ENCODE assay signal across 8 cellular contexts in genomic region chr6:160930547-160931377, GRCh38.
DNase-seq lines count a peak whose midpoint lies in the region; ATAC-seq, FAIRE-seq and TF ChIP-seq lines count a peak whose summit lies in the region.

No MANE protein-coding gene starts in this region.

- H3K4me1 Mint-ChIP-seq in activated CD4-positive, alpha-beta T cell treated with anti-CD3 and anti-CD28 coated beads for 36 hours: peaks cover 2% of the 10 kb centered on the region

- no peaks in the 10 kb centered on the region for H3K36me3 Mint-ChIP-seq in activated CD4-positive, alpha-beta T cell treated with anti-CD3 and anti-CD28 coated beads for 36 hours (ENCODE audit: low read depth)

- POLR2A ChIA-PET in activated CD4-positive, alpha-beta T cell treated with anti-CD3 and anti-CD28 coated beads for 36 hours (lab: Charles Lee): interaction anchor here (1.2 kb wide), 1 partner anchor 440 kb away, joined by 3 read pairs; no protein-coding TSS in a partner anchor

- peak overlapping the region; percentile 19 for H3K27ac ChIP-seq in cingulate gyrus (ENCODE audit: low read depth, low read length)

- no peak overlapping the region for H3K27ac Mint-ChIP-seq in activated CD4-positive, alpha-beta T cell treated with anti-CD3 and anti-CD28 coated beads for 36 hours

- TF ChIP-seq POLR2A in GM12891 (IDR thresholded peaks at IDR 0.05; ENCODE audit: low read depth, low read length): no peak

- peak; percentile 86 for ATAC-seq in HG02678 (IDR thresholded peaks at IDR 0.05; ENCODE audit: unreplicated experiment)
- peak; percentile 81 for ATAC-seq in activated CD4-positive, alpha-beta T cell treated with anti-CD3 and anti-CD28 coated beads for 36 hours

- CTCF ChIA-PET in activated CD4-positive, alpha-beta T cell treated with anti-CD3 and anti-CD28 coated beads for 36 hours (lab: Charles Lee): interaction anchor here (0.6 to 8.0 kb wide), 26 partner anchors 8 to 661 kb away, joined by 3 to 200 read pairs (median 4); no protein-coding TSS in a partner anchor

- peak; percentile 67 for DNase-seq in GM12891 (ENCODE audit: insufficient read length, low spot score)
- peak; percentile 12 for DNase-seq in NCI-H1417 treated with DMSO at 0.1 percent for 48 hours (lab: John Stamatoyannopoulos, UW)
- peak; percentile 77 for DNase-seq in activated CD4-positive, alpha-beta T cell treated with anti-CD3 and anti-CD28 coated beads for 36 hours
- peak; percentile 91 for DNase-seq in left kidney (ENCODE audit: low read depth, low spot score)
- peak; percentile 23 to 39 for DNase-seq in stimulated activated CD4-positive, alpha-beta T cell treated with anti-CD3 and anti-CD28 coated beads, Interleukin-1b, Interleukin-23, amount 100 ng/mL, for 1 hour (ENCODE audit: low read depth in 2 of 2)
- DNase-seq in NK-92 (lab: John Stamatoyannopoulos, UW; ENCODE audit: unreplicated experiment): no peak

- intact Hi-C loops in activated CD4-positive, alpha-beta T cell treated with anti-CD3 and anti-CD28 coated beads for 36 hours (cut with DNase I, micrococcal nuclease): loop anchor here (1.0 to 2.0 kb wide), 4 partner anchors 62 to 444 kb away; no protein-coding TSS in a partner anchor

- peaks cover 37% of the 10 kb centered on the region for H3K27me3 Mint-ChIP-seq in activated CD4-positive, alpha-beta T cell treated with anti-CD3 and anti-CD28 coated beads for 36 hours

- peak overlapping the region; percentile 34 for H3K4me3 Mint-ChIP-seq in activated CD4-positive, alpha-beta T cell treated with anti-CD3 and anti-CD28 coated beads for 36 hours

- FAIRE-seq in GM12891 (lab: Jason Lieb, UNC): peak; percentile 96

- no peaks in the 10 kb centered on the region for H3K9me3 Mint-ChIP-seq in activated CD4-positive, alpha-beta T cell treated with anti-CD3 and anti-CD28 coated beads for 36 hours (ENCODE audit: low read depth)

TF ChIP-seq in GM12891, 5 proteins besides CTCF, POLR2A, EP300 and RAD21:
- TF ChIP-seq PAX5 (IDR thresholded peaks at IDR 0.05; ENCODE audit: insufficient read depth, low read length, severe bottlenecking): no peak
- no peak for TF ChIP-seq POU2F2 (IDR thresholded peaks at IDR 0.05; ENCODE audit: low read depth, low read length)
- no peak for TF ChIP-seq TAF1 (IDR thresholded peaks at IDR 0.05; ENCODE audit: low read depth, low read length)
- no peak for TF ChIP-seq POLR2AphosphoS5 (IDR thresholded peaks at IDR 0.05; ENCODE audit: low read depth, low read length)
- no peak for TF ChIP-seq SPI1 (IDR thresholded peaks at IDR 0.05; ENCODE audit: low read depth, low read length)
TF ChIP-seq in GM12891: peak in this region for 0.
